Comparison of ENCODE assay signal across 1 cellular context in the genomic region with DNA sequence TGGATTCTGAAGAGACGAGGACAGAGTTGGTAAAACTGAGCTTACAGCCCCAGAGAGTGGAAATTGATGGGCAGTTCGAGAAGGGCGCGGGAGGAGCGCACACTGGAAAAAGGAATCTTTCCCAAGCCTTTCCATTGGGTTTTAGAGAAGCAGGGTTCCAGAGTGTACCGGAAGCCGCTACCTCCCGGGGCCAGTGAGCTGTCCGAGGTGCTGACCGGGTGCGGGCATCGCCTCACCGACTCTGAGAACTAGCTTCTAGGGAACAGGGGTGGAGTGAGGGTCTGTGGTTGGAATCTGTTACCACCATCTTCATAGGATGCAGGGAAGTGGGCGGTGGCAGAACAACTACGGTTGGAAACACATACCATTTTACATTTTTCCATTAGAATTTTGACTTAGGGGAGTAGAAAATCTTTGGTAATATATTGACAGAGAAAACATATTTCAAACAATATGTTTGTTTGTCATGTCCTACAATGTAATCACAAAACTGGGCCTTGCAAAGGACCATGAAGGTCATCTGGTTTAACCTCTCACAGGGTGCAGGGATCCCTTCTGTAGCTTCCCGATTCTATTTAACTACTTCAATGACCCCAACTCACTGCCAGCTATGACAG.
TF ChIP-seq lines count a peak whose summit lies in the region.

No MANE protein-coding gene starts in this region.

TF ChIP-seq in HepG2, 621 proteins besides CTCF, POLR2A, EP300 and RAD21 (continued from another document and continues in another):
- TF ChIP-seq, protein P1, sequence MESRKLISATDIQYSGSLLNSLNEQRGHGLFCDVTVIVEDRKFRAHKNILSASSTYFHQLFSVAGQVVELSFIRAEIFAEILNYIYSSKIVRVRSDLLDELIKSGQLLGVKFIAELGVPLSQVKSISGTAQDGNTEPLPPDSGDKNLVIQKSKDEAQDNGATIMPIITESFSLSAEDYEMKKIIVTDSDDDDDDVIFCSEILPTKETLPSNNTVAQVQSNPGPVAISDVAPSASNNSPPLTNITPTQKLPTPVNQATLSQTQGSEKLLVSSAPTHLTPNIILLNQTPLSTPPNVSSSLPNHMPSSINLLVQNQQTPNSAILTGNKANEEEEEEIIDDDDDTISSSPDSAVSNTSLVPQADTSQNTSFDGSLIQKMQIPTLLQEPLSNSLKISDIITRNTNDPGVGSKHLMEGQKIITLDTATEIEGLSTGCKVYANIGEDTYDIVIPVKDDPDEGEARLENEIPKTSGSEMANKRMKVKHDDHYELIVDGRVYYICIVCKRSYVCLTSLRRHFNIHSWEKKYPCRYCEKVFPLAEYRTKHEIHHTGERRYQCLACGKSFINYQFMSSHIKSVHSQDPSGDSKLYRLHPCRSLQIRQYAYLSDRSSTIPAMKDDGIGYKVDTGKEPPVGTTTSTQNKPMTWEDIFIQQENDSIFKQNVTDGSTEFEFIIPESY (CRISPR knock-in tag; IDR thresholded peaks at IDR 0.05) = no peak
- TF ChIP-seq TAF1 (CRISPR knock-in tag; IDR thresholded peaks at IDR 0.05) (no peak), SP140L (CRISPR knock-in tag; IDR thresholded peaks at IDR 0.05; ENCODE audit: borderline replicate concordance) (no peak), TAF15 (IDR thresholded peaks at IDR 0.05; ENCODE audit: low read depth, low read length, poor library complexity, severe bottlenecking) (no peak), ZNF138 (CRISPR knock-in tag; IDR thresholded peaks at IDR 0.05; ENCODE audit: low read depth) (no peak), IRX3 (CRISPR knock-in tag; IDR thresholded peaks at IDR 0.05; ENCODE audit: borderline replicate concordance, low read depth) (no peak), SIX1 (CRISPR knock-in tag; IDR thresholded peaks at IDR 0.05; ENCODE audit: borderline replicate concordance) (0 out of 2 replicates have a peak, but pooled peaks have one; percentile 29), ZNF430 (CRISPR knock-in tag; IDR thresholded peaks at IDR 0.05) (0 out of 2 replicates have a peak, but pooled peaks have one; percentile 48), NCOA5 (CRISPR knock-in tag; IDR thresholded peaks at IDR 0.05) (no peak), NFE2 (CRISPR knock-in tag; IDR thresholded peaks at IDR 0.05) (no peak), ZBTB7B (CRISPR knock-in tag; IDR thresholded peaks at IDR 0.05) (no peak), ZNF775 (CRISPR knock-in tag; IDR thresholded peaks at IDR 0.05; ENCODE audit: borderline replicate concordance) (no peak), HOXA5 (CRISPR knock-in tag; IDR thresholded peaks at IDR 0.05) (peak; percentile 84; the same call in 1 of the 2 replicates), TGIF2 (CRISPR knock-in tag; IDR thresholded peaks at IDR 0.05) (no peak), MIXL1 (CRISPR knock-in tag; IDR thresholded peaks at IDR 0.05) (no peak; the same call in 1 of the 2 replicates), MYC (CRISPR knock-in tag; IDR thresholded peaks at IDR 0.05; ENCODE audit: borderline replicate concordance) (no peak), RARA (CRISPR knock-in tag; IDR thresholded peaks at IDR 0.05) (peak; percentile 54), ZNF10 (CRISPR knock-in tag; IDR thresholded peaks at IDR 0.05; ENCODE audit: borderline replicate concordance, low read depth) (no peak), KDM5B (CRISPR knock-in tag; IDR thresholded peaks at IDR 0.05; ENCODE audit: borderline replicate concordance) (peak; percentile 56; the same call in 1 of the 2 replicates), SMAD3 (CRISPR knock-in tag; IDR thresholded peaks at IDR 0.05) (peak; percentile 79; the same call in 1 of the 2 replicates), ZNF484 (CRISPR knock-in tag; IDR thresholded peaks at IDR 0.05; ENCODE audit: borderline replicate concordance, low read depth) (no peak), KLF12 (CRISPR knock-in tag; IDR thresholded peaks at IDR 0.05; ENCODE audit: borderline replicate concordance) (no peak), HES4 (CRISPR knock-in tag; IDR thresholded peaks at IDR 0.05; ENCODE audit: borderline replicate concordance) (peak; percentile 72; the same call in 1 of the 2 replicates), ZNF615 (CRISPR knock-in tag; IDR thresholded peaks at IDR 0.05; ENCODE audit: borderline replicate concordance) (no peak), ZNF263 (CRISPR knock-in tag; IDR thresholded peaks at IDR 0.05) (0 out of 2 replicates have a peak, but pooled peaks have one; percentile 30), ZNF205 (CRISPR knock-in tag; IDR thresholded peaks at IDR 0.05) (no peak)
- TF ChIP-seq, protein P2, sequence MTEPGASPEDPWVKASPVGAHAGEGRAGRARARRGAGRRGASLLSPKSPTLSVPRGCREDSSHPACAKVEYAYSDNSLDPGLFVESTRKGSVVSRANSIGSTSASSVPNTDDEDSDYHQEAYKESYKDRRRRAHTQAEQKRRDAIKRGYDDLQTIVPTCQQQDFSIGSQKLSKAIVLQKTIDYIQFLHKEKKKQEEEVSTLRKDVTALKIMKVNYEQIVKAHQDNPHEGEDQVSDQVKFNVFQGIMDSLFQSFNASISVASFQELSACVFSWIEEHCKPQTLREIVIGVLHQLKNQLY (CRISPR knock-in tag; IDR thresholded peaks at IDR 0.05) = no peak
- TF ChIP-seq, protein P3, sequence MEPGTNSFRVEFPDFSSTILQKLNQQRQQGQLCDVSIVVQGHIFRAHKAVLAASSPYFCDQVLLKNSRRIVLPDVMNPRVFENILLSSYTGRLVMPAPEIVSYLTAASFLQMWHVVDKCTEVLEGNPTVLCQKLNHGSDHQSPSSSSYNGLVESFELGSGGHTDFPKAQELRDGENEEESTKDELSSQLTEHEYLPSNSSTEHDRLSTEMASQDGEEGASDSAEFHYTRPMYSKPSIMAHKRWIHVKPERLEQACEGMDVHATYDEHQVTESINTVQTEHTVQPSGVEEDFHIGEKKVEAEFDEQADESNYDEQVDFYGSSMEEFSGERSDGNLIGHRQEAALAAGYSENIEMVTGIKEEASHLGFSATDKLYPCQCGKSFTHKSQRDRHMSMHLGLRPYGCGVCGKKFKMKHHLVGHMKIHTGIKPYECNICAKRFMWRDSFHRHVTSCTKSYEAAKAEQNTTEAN (CRISPR knock-in tag; conservative IDR thresholded peaks at IDR 0.05) = 0 out of 2 replicates have a peak, but pooled peaks have one; percentile 73
- TF ChIP-seq, protein P4, sequence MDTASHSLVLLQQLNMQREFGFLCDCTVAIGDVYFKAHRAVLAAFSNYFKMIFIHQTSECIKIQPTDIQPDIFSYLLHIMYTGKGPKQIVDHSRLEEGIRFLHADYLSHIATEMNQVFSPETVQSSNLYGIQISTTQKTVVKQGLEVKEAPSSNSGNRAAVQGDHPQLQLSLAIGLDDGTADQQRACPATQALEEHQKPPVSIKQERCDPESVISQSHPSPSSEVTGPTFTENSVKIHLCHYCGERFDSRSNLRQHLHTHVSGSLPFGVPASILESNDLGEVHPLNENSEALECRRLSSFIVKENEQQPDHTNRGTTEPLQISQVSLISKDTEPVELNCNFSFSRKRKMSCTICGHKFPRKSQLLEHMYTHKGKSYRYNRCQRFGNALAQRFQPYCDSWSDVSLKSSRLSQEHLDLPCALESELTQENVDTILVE (CRISPR knock-in tag; IDR thresholded peaks at IDR 0.05) = peak; percentile 63; the same call in 1 of the 2 replicates
- TF ChIP-seq, protein P5, sequence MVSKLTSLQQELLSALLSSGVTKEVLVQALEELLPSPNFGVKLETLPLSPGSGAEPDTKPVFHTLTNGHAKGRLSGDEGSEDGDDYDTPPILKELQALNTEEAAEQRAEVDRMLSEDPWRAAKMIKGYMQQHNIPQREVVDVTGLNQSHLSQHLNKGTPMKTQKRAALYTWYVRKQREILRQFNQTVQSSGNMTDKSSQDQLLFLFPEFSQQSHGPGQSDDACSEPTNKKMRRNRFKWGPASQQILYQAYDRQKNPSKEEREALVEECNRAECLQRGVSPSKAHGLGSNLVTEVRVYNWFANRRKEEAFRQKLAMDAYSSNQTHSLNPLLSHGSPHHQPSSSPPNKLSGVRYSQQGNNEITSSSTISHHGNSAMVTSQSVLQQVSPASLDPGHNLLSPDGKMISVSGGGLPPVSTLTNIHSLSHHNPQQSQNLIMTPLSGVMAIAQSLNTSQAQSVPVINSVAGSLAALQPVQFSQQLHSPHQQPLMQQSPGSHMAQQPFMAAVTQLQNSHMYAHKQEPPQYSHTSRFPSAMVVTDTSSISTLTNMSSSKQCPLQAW (CRISPR knock-in tag; IDR thresholded peaks at IDR 0.05) = no peak
- TF ChIP-seq, protein P6, sequence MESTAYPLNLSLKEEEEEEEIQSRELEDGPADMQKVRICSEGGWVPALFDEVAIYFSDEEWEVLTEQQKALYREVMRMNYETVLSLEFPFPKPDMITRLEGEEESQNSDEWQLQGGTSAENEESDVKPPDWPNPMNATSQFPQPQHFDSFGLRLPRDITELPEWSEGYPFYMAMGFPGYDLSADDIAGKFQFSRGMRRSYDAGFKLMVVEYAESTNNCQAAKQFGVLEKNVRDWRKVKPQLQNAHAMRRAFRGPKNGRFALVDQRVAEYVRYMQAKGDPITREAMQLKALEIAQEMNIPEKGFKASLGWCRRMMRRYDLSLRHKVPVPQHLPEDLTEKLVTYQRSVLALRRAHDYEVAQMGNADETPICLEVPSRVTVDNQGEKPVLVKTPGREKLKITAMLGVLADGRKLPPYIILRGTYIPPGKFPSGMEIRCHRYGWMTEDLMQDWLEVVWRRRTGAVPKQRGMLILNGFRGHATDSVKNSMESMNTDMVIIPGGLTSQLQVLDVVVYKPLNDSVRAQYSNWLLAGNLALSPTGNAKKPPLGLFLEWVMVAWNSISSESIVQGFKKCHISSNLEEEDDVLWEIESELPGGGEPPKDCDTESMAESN (CRISPR knock-in tag; conservative IDR thresholded peaks at IDR 0.05) = peak; percentile 68; the same call in 1 of the 2 replicates
- TF ChIP-seq, protein P7, sequence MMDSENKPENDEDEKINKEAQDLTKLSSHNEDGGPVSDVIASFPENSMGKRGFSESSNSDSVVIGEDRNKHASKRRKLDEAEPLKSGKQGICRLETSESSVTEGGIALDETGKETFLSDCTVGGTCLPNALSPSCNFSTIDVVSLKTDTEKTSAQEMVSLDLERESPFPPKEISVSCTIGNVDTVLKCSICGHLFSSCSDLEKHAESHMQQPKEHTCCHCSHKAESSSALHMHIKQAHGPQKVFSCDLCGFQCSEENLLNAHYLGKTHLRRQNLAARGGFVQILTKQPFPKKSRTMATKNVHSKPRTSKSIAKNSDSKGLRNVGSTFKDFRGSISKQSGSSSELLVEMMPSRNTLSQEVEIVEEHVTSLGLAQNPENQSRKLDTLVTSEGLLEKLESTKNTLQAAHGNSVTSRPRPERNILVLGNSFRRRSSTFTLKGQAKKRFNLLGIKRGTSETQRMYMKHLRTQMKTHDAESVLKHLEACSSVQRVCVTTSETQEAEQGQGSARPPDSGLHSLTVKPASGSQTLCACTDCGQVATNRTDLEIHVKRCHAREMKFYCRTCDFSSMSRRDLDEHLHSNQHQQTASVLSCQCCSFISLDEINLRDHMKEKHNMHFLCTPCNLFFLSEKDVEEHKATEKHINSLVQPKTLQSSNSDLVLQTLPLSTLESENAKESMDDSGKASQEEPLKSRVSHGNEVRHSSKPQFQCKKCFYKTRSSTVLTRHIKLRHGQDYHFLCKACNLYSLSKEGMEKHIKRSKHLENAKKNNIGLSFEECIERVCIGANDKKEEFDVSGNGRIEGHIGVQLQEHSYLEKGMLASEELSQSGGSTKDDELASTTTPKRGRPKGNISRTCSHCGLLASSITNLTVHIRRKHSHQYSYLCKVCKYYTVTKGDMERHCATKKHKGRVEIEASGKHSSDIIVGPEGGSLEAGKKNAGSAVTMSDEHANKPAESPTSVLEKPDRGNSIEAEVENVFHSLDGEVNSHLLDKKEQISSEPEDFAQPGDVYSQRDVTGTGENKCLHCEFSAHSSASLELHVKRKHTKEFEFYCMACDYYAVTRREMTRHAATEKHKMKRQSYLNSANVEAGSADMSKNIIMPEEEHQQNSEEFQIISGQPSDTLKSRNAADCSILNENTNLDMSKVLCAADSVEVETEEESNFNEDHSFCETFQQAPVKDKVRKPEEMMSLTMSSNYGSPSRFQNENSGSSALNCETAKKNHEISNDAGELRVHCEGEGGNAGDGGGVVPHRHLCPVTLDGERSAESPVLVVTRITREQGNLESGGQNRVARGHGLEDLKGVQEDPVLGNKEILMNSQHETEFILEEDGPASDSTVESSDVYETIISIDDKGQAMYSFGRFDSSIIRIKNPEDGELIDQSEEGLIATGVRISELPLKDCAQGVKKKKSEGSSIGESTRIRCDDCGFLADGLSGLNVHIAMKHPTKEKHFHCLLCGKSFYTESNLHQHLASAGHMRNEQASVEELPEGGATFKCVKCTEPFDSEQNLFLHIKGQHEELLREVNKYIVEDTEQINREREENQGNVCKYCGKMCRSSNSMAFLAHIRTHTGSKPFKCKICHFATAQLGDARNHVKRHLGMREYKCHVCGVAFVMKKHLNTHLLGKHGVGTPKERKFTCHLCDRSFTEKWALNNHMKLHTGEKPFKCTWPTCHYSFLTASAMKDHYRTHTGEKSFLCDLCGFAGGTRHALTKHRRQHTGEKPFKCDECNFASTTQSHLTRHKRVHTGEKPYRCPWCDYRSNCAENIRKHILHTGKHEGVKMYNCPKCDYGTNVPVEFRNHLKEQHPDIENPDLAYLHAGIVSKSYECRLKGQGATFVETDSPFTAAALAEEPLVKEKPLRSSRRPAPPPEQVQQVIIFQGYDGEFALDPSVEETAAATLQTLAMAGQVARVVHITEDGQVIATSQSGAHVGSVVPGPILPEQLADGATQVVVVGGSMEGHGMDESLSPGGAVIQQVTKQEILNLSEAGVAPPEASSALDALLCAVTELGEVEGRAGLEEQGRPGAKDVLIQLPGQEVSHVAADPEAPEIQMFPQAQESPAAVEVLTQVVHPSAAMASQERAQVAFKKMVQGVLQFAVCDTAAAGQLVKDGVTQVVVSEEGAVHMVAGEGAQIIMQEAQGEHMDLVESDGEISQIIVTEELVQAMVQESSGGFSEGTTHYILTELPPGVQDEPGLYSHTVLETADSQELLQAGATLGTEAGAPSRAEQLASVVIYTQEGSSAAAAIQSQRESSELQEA (CRISPR knock-in tag; IDR thresholded peaks at IDR 0.05; ENCODE audit: not compliant biosample characterization) = no peak
- TF ChIP-seq, protein P8, sequence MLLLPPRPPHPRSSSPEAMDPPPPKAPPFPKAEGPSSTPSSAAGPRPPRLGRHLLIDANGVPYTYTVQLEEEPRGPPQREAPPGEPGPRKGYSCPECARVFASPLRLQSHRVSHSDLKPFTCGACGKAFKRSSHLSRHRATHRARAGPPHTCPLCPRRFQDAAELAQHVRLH (CRISPR knock-in tag; IDR thresholded peaks at IDR 0.05; ENCODE audit: borderline replicate concordance, low read depth) = peak; percentile 28; the same call in 1 of the 2 replicates
- TF ChIP-seq, protein P9, sequence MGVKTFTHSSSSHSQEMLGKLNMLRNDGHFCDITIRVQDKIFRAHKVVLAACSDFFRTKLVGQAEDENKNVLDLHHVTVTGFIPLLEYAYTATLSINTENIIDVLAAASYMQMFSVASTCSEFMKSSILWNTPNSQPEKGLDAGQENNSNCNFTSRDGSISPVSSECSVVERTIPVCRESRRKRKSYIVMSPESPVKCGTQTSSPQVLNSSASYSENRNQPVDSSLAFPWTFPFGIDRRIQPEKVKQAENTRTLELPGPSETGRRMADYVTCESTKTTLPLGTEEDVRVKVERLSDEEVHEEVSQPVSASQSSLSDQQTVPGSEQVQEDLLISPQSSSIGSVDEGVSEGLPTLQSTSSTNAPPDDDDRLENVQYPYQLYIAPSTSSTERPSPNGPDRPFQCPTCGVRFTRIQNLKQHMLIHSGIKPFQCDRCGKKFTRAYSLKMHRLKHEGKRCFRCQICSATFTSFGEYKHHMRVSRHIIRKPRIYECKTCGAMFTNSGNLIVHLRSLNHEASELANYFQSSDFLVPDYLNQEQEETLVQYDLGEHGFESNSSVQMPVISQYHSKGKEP (CRISPR knock-in tag; IDR thresholded peaks at IDR 0.05) = peak; percentile 87; the same call in 1 of the 2 replicates
- TF ChIP-seq, protein P10, sequence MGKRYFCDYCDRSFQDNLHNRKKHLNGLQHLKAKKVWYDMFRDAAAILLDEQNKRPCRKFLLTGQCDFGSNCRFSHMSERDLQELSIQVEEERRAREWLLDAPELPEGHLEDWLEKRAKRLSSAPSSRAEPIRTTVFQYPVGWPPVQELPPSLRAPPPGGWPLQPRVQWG (CRISPR knock-in tag; IDR thresholded peaks at IDR 0.05; ENCODE audit: borderline replicate concordance, low read depth) = no peak
- TF ChIP-seq, protein P11, sequence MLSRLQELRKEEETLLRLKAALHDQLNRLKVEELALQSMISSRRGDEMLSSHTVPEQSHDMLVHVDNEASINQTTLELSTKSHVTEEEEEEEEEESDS (CRISPR knock-in tag; IDR thresholded peaks at IDR 0.05; ENCODE audit: borderline replicate concordance) = no peak
